Comparison of ENCODE assay signal across 1 cellular context in the genomic region with DNA sequence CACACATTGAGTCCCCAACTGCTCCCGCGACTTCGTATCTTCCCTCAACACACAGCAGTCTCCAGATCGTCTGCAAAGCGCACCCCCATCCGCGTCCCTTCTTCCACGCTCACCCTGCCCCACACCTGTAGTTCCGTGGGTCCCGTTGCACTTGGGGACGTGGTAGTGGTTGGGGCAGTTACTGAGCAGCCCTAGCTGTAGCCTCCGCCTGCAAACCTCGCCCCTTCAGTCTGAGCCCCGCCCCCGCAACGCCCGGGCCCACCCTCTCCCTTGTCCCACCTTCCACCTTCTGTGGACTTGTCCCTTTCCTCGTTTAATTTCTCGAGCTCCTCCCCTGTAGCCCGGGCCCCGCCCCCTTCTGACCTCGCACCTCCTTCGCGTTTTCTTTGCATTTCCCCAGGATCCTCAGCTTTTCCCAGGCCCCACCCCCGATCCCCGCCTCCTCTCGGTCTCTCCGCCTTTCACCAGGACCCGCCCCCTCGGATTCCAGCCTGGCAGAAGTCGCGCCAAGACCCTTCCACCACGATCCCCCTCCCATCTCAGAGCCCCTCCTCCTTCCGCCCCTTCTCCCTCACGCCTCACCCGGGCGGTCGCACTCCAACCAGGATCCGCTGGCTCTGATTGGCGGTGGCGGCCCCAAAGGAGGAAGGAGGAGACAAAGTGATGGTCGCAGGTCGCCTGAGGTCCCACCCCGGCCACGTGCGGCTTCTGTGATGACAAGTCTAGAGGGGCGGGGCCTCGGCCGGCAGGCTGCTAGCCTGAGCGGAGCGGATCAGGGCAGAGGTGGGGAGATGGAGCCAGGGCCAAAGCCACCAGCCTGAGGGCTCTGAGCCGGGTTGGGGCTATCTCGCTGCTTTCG.
TF ChIP-seq lines count a peak whose summit lies in the region.

A gene with protein sequence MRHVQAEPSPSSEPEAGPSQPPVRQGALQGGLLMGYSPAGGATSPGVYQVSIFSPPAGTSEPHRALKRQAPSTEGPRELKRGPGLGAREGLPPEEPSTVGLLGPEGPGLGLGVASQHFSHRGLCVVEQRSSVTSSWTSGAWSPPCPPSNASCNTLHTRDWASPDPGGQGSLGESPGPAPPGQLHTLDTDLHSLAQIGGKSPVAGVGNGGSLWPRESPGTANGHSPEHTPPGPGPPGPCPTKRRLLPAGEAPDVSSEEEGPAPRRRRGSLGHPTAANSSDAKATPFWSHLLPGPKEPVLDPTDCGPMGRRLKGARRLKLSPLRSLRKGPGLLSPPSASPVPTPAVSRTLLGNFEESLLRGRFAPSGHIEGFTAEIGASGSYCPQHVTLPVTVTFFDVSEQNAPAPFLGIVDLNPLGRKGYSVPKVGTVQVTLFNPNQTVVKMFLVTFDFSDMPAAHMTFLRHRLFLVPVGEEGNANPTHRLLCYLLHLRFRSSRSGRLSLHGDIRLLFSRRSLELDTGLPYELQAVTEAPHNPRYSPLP (minus strand): TSS at position 183 of the 859 bp plus-strand sequence. CDS start 7,588 bp downstream, outside the sequence.

TF ChIP-seq in HepG2, 621 proteins besides CTCF, POLR2A, EP300 and RAD21 (continued from another document and continues in another):
- TF ChIP-seq, protein P1, sequence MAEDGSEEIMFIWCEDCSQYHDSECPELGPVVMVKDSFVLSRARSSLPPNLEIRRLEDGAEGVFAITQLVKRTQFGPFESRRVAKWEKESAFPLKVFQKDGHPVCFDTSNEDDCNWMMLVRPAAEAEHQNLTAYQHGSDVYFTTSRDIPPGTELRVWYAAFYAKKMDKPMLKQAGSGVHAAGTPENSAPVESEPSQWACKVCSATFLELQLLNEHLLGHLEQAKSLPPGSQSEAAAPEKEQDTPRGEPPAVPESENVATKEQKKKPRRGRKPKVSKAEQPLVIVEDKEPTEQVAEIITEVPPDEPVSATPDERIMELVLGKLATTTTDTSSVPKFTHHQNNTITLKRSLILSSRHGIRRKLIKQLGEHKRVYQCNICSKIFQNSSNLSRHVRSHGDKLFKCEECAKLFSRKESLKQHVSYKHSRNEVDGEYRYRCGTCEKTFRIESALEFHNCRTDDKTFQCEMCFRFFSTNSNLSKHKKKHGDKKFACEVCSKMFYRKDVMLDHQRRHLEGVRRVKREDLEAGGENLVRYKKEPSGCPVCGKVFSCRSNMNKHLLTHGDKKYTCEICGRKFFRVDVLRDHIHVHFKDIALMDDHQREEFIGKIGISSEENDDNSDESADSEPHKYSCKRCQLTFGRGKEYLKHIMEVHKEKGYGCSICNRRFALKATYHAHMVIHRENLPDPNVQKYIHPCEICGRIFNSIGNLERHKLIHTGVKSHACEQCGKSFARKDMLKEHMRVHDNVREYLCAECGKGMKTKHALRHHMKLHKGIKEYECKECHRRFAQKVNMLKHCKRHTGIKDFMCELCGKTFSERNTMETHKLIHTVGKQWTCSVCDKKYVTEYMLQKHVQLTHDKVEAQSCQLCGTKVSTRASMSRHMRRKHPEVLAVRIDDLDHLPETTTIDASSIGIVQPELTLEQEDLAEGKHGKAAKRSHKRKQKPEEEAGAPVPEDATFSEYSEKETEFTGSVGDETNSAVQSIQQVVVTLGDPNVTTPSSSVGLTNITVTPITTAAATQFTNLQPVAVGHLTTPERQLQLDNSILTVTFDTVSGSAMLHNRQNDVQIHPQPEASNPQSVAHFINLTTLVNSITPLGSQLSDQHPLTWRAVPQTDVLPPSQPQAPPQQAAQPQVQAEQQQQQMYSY (CRISPR knock-in tag; IDR thresholded peaks at IDR 0.05) = no peak
- TF ChIP-seq, protein P2, sequence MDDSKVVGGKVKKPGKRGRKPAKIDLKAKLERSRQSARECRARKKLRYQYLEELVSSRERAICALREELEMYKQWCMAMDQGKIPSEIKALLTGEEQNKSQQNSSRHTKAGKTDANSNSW (CRISPR knock-in tag; IDR thresholded peaks at IDR 0.05; ENCODE audit: borderline replicate concordance) = no peak
- TF ChIP-seq RFX5 (IDR thresholded peaks at IDR 0.05; ENCODE audit: low read depth, low read length) = no peak
- TF ChIP-seq ZNF460 (CRISPR knock-in tag; IDR thresholded peaks at IDR 0.05; ENCODE audit: borderline replicate concordance) = no peak
- no peak for TF ChIP-seq SRSF4 (IDR thresholded peaks at IDR 0.05; ENCODE audit: low read depth, low read length, poor library complexity, severe bottlenecking)
- no peak for TF ChIP-seq ZNF879 (CRISPR knock-in tag; IDR thresholded peaks at IDR 0.05)
- peak; percentile 64 for TF ChIP-seq HIVEP1 (CRISPR knock-in tag; IDR thresholded peaks at IDR 0.05)
- TF ChIP-seq STAG1 (CRISPR knock-in tag; IDR thresholded peaks at IDR 0.05) = no peak
- TF ChIP-seq, protein P3, sequence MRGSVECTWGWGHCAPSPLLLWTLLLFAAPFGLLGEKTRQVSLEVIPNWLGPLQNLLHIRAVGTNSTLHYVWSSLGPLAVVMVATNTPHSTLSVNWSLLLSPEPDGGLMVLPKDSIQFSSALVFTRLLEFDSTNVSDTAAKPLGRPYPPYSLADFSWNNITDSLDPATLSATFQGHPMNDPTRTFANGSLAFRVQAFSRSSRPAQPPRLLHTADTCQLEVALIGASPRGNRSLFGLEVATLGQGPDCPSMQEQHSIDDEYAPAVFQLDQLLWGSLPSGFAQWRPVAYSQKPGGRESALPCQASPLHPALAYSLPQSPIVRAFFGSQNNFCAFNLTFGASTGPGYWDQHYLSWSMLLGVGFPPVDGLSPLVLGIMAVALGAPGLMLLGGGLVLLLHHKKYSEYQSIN (CRISPR knock-in tag; IDR thresholded peaks at IDR 0.05; ENCODE audit: borderline replicate concordance) = no peak
- no peak for TF ChIP-seq ZNF878 (CRISPR knock-in tag; IDR thresholded peaks at IDR 0.05)
- TF ChIP-seq AGO1 (IDR thresholded peaks at IDR 0.05; ENCODE audit: low read depth, low read length, poor library complexity, severe bottlenecking) = peak; percentile 53
- TF ChIP-seq, protein P4, sequence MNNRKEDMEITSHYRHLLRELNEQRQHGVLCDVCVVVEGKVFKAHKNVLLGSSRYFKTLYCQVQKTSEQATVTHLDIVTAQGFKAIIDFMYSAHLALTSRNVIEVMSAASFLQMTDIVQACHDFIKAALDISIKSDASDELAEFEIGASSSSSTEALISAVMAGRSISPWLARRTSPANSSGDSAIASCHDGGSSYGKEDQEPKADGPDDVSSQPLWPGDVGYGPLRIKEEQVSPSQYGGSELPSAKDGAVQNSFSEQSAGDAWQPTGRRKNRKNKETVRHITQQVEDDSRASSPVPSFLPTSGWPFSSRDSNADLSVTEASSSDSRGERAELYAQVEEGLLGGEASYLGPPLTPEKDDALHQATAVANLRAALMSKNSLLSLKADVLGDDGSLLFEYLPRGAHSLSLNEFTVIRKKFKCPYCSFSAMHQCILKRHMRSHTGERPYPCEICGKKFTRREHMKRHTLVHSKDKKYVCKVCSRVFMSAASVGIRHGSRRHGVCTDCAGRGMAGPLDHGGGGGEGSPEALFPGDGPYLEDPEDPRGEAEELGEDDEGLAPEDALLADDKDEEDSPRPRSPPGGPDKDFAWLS (CRISPR knock-in tag; IDR thresholded peaks at IDR 0.05; ENCODE audit: borderline replicate concordance) = no peak
- no peak for TF ChIP-seq RBM22 (optimal IDR thresholded peaks at IDR 0.05; ENCODE audit: low read length)
- no peak for TF ChIP-seq ZNF138 (CRISPR knock-in tag; IDR thresholded peaks at IDR 0.05; ENCODE audit: low read depth)
- 0 out of 2 replicates have a peak, but pooled peaks have one; percentile 13 for TF ChIP-seq ZNF788 (CRISPR knock-in tag; IDR thresholded peaks at IDR 0.05; ENCODE audit: borderline replicate concordance)
- TF ChIP-seq, protein P5, sequence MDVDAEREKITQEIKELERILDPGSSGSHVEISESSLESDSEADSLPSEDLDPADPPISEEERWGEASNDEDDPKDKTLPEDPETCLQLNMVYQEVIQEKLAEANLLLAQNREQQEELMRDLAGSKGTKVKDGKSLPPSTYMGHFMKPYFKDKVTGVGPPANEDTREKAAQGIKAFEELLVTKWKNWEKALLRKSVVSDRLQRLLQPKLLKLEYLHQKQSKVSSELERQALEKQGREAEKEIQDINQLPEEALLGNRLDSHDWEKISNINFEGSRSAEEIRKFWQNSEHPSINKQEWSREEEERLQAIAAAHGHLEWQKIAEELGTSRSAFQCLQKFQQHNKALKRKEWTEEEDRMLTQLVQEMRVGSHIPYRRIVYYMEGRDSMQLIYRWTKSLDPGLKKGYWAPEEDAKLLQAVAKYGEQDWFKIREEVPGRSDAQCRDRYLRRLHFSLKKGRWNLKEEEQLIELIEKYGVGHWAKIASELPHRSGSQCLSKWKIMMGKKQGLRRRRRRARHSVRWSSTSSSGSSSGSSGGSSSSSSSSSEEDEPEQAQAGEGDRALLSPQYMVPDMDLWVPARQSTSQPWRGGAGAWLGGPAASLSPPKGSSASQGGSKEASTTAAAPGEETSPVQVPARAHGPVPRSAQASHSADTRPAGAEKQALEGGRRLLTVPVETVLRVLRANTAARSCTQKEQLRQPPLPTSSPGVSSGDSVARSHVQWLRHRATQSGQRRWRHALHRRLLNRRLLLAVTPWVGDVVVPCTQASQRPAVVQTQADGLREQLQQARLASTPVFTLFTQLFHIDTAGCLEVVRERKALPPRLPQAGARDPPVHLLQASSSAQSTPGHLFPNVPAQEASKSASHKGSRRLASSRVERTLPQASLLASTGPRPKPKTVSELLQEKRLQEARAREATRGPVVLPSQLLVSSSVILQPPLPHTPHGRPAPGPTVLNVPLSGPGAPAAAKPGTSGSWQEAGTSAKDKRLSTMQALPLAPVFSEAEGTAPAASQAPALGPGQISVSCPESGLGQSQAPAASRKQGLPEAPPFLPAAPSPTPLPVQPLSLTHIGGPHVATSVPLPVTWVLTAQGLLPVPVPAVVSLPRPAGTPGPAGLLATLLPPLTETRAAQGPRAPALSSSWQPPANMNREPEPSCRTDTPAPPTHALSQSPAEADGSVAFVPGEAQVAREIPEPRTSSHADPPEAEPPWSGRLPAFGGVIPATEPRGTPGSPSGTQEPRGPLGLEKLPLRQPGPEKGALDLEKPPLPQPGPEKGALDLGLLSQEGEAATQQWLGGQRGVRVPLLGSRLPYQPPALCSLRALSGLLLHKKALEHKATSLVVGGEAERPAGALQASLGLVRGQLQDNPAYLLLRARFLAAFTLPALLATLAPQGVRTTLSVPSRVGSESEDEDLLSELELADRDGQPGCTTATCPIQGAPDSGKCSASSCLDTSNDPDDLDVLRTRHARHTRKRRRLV (CRISPR knock-in tag; IDR thresholded peaks at IDR 0.05) = no peak
- TF ChIP-seq, protein P6, sequence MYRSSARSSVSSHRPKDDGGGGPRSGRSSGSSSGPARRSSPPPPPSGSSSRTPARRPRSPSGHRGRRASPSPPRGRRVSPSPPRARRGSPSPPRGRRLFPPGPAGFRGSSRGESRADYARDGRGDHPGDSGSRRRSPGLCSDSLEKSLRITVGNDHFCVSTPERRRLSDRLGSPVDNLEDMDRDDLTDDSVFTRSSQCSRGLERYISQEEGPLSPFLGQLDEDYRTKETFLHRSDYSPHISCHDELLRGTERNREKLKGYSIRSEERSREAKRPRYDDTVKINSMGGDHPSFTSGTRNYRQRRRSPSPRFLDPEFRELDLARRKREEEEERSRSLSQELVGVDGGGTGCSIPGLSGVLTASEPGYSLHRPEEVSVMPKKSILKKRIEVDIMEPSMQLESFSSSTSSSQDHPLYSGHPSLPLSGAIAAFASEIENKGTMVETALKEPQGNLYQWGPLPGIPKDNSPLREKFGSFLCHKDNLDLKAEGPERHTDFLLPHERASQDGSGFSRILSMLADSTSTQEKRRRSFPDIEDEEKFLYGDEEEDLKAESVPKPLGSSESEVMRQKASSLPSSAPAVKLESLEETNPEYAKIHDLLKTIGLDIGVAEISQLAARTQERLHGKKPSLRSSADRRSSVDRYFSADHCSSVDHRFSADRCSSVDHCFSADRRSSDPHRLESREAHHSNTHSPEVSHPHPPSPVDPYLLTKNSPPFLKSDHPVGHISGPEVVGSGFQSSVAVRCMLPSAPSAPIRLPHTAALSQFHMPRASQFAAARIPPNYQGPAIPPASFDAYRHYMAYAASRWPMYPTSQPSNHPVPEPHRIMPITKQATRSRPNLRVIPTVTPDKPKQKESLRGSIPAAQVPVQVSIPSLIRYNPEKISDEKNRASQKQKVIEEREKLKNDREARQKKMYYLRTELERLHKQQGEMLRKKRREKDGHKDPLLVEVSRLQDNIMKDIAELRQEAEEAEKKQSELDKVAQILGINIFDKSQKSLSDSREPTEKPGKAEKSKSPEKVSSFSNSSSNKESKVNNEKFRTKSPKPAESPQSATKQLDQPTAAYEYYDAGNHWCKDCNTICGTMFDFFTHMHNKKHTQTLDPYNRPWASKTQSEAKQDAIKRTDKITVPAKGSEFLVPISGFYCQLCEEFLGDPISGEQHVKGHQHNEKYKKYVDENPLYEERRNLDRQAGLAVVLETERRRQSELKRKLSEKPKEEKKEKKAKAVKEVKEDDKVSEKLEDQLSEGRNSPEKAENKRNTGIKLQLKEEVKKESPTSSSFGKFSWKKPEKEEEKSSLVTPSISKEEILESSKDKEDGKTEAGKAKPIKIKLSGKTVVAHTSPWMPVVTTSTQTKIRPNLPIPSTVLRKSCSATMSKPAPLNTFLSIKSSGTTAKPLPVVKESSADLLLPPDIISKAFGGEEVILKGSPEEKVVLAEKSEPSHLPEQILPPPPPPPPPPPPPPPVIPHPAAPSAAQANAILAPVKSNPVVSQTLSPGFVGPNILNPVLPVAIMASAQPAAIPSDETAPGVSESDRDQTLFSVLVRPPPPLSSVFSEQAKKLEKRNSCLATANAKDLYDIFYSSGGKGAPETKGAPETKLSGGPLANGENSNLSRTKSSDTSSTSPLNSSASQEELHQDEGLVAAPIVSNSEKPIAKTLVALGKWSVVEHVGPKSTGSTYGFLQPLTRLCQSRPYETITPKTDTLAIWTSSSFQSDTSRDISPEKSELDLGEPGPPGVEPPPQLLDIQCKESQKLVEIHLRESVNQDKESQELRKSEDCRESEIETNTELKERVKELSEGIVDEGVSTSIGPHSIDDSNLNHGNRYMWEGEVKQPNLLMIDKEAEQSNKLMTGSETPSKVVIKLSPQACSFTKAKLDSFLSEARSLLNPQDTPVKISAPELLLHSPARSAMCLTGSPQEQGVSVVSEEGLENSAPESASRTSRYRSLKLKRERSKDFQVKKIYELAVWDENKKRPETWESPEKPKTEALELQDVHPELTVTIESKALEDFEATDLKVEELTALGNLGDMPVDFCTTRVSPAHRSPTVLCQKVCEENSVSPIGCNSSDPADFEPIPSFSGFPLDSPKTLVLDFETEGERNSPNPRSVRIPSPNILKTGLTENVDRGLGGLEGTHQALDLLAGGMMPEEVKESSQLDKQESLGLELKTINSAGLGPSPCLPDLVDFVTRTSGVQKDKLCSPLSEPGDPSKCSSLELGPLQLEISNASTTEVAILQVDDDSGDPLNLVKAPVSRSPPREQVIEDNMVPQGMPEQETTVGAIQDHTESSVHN (CRISPR knock-in tag; IDR thresholded peaks at IDR 0.05) = no peak
- peak; percentile 65; the same call in 1 of the 2 replicates for TF ChIP-seq GABPB1 (CRISPR knock-in tag; IDR thresholded peaks at IDR 0.05)
- no peak for TF ChIP-seq CHCHD3 (CRISPR knock-in tag; IDR thresholded peaks at IDR 0.05)
- TF ChIP-seq, protein P7, sequence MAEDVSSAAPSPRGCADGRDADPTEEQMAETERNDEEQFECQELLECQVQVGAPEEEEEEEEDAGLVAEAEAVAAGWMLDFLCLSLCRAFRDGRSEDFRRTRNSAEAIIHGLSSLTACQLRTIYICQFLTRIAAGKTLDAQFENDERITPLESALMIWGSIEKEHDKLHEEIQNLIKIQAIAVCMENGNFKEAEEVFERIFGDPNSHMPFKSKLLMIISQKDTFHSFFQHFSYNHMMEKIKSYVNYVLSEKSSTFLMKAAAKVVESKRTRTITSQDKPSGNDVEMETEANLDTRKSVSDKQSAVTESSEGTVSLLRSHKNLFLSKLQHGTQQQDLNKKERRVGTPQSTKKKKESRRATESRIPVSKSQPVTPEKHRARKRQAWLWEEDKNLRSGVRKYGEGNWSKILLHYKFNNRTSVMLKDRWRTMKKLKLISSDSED (CRISPR knock-in tag; IDR thresholded peaks at IDR 0.05) = no peak
- TF ChIP-seq NFYC (CRISPR knock-in tag; IDR thresholded peaks at IDR 0.05) = peak; percentile 70
